In genomic region chrX:78098108-78098507, GRCh38 we compare ENCODE assay signal across 24 cellular contexts. TPM values are rescaled to one million over a fixed set of nuclear protein-coding genes. Genes with fewer than 3 reads are reported as not detected.
DNase-seq lines count a peak whose midpoint lies in the region; ATAC-seq, FAIRE-seq and TF ChIP-seq lines count a peak whose summit lies in the region.
"Had no signal": no experiment of that assay in that cellular context is flagged by ENCODE, and none has a peak within 500 bp of the region (broad histone marks: within the 10 kb centered on the region; RNA-seq: fewer than 3 reads in every experiment).

No MANE protein-coding gene starts in this region.

- peaks cover 0 to 2% of the 10 kb centered on the region in 2 donors for H3K9me3 Mint-ChIP-seq in activated T-cell treated with anti-CD3 and anti-CD28 coated beads, Interleukin-2, amount 50 U/mL, for 72 hours
- no peaks in the 10 kb centered on the region for H3K9me3 Mint-ChIP-seq in activated T-helper 17 cell treated with anti-CD3 and anti-CD28 coated beads, Interleukin-2, amount 50 U/mL, for 72 hours
- no peaks in the 10 kb centered on the region for H3K9me3 Mint-ChIP-seq in stimulated activated effector memory CD8-positive, alpha-beta T cell treated with anti-CD3 and anti-CD28 coated beads, Interleukin-12 subunit alpha, Interleukin-12 subunit beta, amount 100 ng/mL, for 72 hours
- H3K9me3 Mint-ChIP-seq: CD4-positive, alpha-beta memory T cell; CD8-positive, alpha-beta memory T cell had no signal

- no peak for DNase-seq in activated T-cell treated with anti-CD3 and anti-CD28 coated beads, Interleukin-2, amount 50 U/mL, for 72 hours
- DNase-seq in activated T-cell treated with anti-CD3 and anti-CD28 coated beads, Interleukin-2, amount 50 U/mL, for 48 hours, result no peak
- DNase-seq in GM12892 (ENCODE audit: insufficient read length) (no peak), Right ventricle myocardium inferior (ENCODE audit: missing footprints) (no peak), GM13977 (ENCODE audit: low spot score) (no peak)
- no peak for DNase-seq in stimulated activated effector memory CD8-positive, alpha-beta T cell treated with anti-CD3 and anti-CD28 coated beads, Interleukin-12 subunit alpha, Interleukin-12 subunit beta, amount 100 ng/mL, for 72 hours (ENCODE audit: low spot score in 2 of 2)
- DNase-seq: ACHN; BE2C; C1 segment of cervical spinal cord; CD4-positive, alpha-beta memory T cell; CD4-positive, CD25-positive, alpha-beta regulatory T cell; CD8-positive, alpha-beta memory T cell; COR-L47; DMS 273 treated with DMSO at 0.1 percent for 48 hours; DMS153; DMS53; DMS79; DND-41; EL; GDM1 had no signal

- peak; percentile 30 for FAIRE-seq in GM12892 (lab: Jason Lieb, UNC)
- FAIRE-seq: GM12891 had no signal

- peaks cover 7% of the 10 kb centered on the region for H3K4me1 Mint-ChIP-seq in activated T-cell treated with anti-CD3 and anti-CD28 coated beads, Interleukin-2, amount 50 U/mL, for 72 hours (ENCODE audit: low read depth)
- peaks cover 11% of the 10 kb centered on the region for H3K4me1 Mint-ChIP-seq in activated T-helper 17 cell treated with anti-CD3 and anti-CD28 coated beads, Interleukin-2, amount 50 U/mL, for 72 hours
- H3K4me1 Mint-ChIP-seq in stimulated activated effector memory CD8-positive, alpha-beta T cell treated with anti-CD3 and anti-CD28 coated beads, Interleukin-12 subunit alpha, Interleukin-12 subunit beta, amount 100 ng/mL, for 72 hours, result peaks cover 20% of the 10 kb centered on the region

- no peak for TF ChIP-seq POLR2A in GM12892 (IDR thresholded peaks at IDR 0.05; ENCODE audit: low read depth, low read length)

- in situ Hi-C loops in GM13977 (cut with MboI; ENCODE audit: low pct_unique_long_range_greater_than_20kb, low sequenced_read_pairs, unreplicated experiment), result no loop called here

- TF ChIP-seq CTCF in GM13977 (IDR thresholded peaks at IDR 0.05; ENCODE audit: extremely low read depth, insufficient read depth, missing control alignments), result no peak

- ATAC-seq in activated T-cell treated with anti-CD3 and anti-CD28 coated beads, Interleukin-2, amount 50 U/mL, for 72 hours (replicated peaks in 1 of 2), result peak; percentile 45 to 78
- peak; percentile 76 for ATAC-seq in activated T-helper 17 cell treated with anti-CD3 and anti-CD28 coated beads, Interleukin-2, amount 50 U/mL, for 72 hours (replicated peaks)
- ATAC-seq in stimulated activated effector memory CD8-positive, alpha-beta T cell treated with anti-CD3 and anti-CD28 coated beads, Interleukin-12 subunit alpha, Interleukin-12 subunit beta, amount 100 ng/mL, for 72 hours, result peak; percentile 95
- ATAC-seq in Right ventricle myocardium inferior, result no peak
- ATAC-seq in GM18868 (IDR thresholded peaks at IDR 0.05; ENCODE audit: unreplicated experiment), result no peak

- peaks cover 27% of the 10 kb centered on the region for H3K27me3 Mint-ChIP-seq in activated T-cell treated with anti-CD3 and anti-CD28 coated beads, Interleukin-2, amount 50 U/mL, for 72 hours (ENCODE audit: low read depth)
- no peaks in the 10 kb centered on the region for H3K27me3 Mint-ChIP-seq in activated T-helper 17 cell treated with anti-CD3 and anti-CD28 coated beads, Interleukin-2, amount 50 U/mL, for 72 hours
- H3K27me3 Mint-ChIP-seq: CD4-positive, alpha-beta memory T cell; CD4-positive, CD25-positive, alpha-beta regulatory T cell had no signal

- intact Hi-C loops in Right ventricle myocardium inferior (cut with DNase I), result no loop called here

- peaks cover 2 to 4% of the 10 kb centered on the region in 2 donors for H3K36me3 Mint-ChIP-seq in activated T-cell treated with anti-CD3 and anti-CD28 coated beads, Interleukin-2, amount 50 U/mL, for 72 hours (ENCODE audit: insufficient read depth in 2 of 2)
- no peaks in the 10 kb centered on the region for H3K36me3 Mint-ChIP-seq in activated T-helper 17 cell treated with anti-CD3 and anti-CD28 coated beads, Interleukin-2, amount 50 U/mL, for 72 hours (ENCODE audit: low read depth)
- H3K36me3 Mint-ChIP-seq in stimulated activated effector memory CD8-positive, alpha-beta T cell treated with anti-CD3 and anti-CD28 coated beads, Interleukin-12 subunit alpha, Interleukin-12 subunit beta, amount 100 ng/mL, for 72 hours, result no peaks in the 10 kb centered on the region
- H3K36me3 Mint-ChIP-seq: CD14-positive monocyte; CD4-positive, alpha-beta memory T cell; CD4-positive, CD25-positive, alpha-beta regulatory T cell; CD8-positive, alpha-beta memory T cell had no signal

- H3K27ac Mint-ChIP-seq in activated T-cell treated with anti-CD3 and anti-CD28 coated beads, Interleukin-2, amount 50 U/mL, for 72 hours, result no peak overlapping the region
- H3K27ac Mint-ChIP-seq in activated T-helper 17 cell treated with anti-CD3 and anti-CD28 coated beads, Interleukin-2, amount 50 U/mL, for 72 hours, result peak overlapping the region; percentile 45
- no peak overlapping the region for H3K27ac Mint-ChIP-seq in stimulated activated effector memory CD8-positive, alpha-beta T cell treated with anti-CD3 and anti-CD28 coated beads, Interleukin-12 subunit alpha, Interleukin-12 subunit beta, amount 100 ng/mL, for 72 hours
- H3K27ac Mint-ChIP-seq: CD4-positive, alpha-beta memory T cell had no signal

- peak overlapping the region in 1 of 2 donors; percentile 2 for H3K4me3 Mint-ChIP-seq in activated T-cell treated with anti-CD3 and anti-CD28 coated beads, Interleukin-2, amount 50 U/mL, for 72 hours
- H3K4me3 Mint-ChIP-seq in activated T-helper 17 cell treated with anti-CD3 and anti-CD28 coated beads, Interleukin-2, amount 50 U/mL, for 72 hours, result peak overlapping the region; percentile 19
- no peak overlapping the region for H3K4me3 Mint-ChIP-seq in stimulated activated effector memory CD8-positive, alpha-beta T cell treated with anti-CD3 and anti-CD28 coated beads, Interleukin-12 subunit alpha, Interleukin-12 subunit beta, amount 100 ng/mL, for 72 hours
- H3K4me3 Mint-ChIP-seq: CD14-positive monocyte; CD4-positive, alpha-beta memory T cell; CD4-positive, CD25-positive, alpha-beta regulatory T cell; CD8-positive, alpha-beta memory T cell had no signal

RNA-seq across cellular contexts. Expression of gene PGK1, which starts 5.9 kb away (rescaled TPM):
- total RNA-seq in activated T-cell treated with anti-CD3 and anti-CD28 coated beads, Interleukin-2, amount 50 U/mL, for 72 hours, result 100 to 1,000 TPM; 345 to 457 TPM
- polyA plus RNA-seq in GM12892 (2012; ENCODE audit: missing spikeins), result 1,208 TPM
- total RNA-seq in activated T-helper 17 cell treated with anti-CD3 and anti-CD28 coated beads, Interleukin-2, amount 50 U/mL, for 72 hours, result 1,000 to 10,000 TPM; 1,373 to 1,720 TPM
- 425 TPM for total RNA-seq in Right ventricle myocardium inferior

RNA-seq across cellular contexts. Expression of gene TAF9B, which starts 41.3 kb away (rescaled TPM):
- total RNA-seq in activated T-cell treated with anti-CD3 and anti-CD28 coated beads, Interleukin-2, amount 50 U/mL, for 72 hours, result 10 to 100 TPM; 19.9 to 30.6 TPM
- 19.1 TPM for polyA plus RNA-seq in GM12892 (2012; ENCODE audit: missing spikeins)
- 10 to 100 TPM; 13.4 to 20.6 TPM for total RNA-seq in activated T-helper 17 cell treated with anti-CD3 and anti-CD28 coated beads, Interleukin-2, amount 50 U/mL, for 72 hours
- 18.3 TPM for total RNA-seq in Right ventricle myocardium inferior

Comparison
In these comparisons a context has a peak if more than half of its experiments do, and no peak if none do; other contexts are left out.
1. ATAC-seq: peak in activated T-cell treated with anti-CD3 and anti-CD28 coated beads, Interleukin-2, amount 50 U/mL, for 72 hours (2 of 2), activated T-helper 17 cell treated with anti-CD3 and anti-CD28 coated beads, Interleukin-2, amount 50 U/mL, for 72 hours (single experiment) and stimulated activated effector memory CD8-positive, alpha-beta T cell treated with anti-CD3 and anti-CD28 coated beads, Interleukin-12 subunit alpha, Interleukin-12 subunit beta, amount 100 ng/mL, for 72 hours (single experiment); none in Right ventricle myocardium inferior (single experiment) and GM18868 (single experiment).